8 cellular contexts compared by ENCODE assay signal in the genomic region with DNA sequence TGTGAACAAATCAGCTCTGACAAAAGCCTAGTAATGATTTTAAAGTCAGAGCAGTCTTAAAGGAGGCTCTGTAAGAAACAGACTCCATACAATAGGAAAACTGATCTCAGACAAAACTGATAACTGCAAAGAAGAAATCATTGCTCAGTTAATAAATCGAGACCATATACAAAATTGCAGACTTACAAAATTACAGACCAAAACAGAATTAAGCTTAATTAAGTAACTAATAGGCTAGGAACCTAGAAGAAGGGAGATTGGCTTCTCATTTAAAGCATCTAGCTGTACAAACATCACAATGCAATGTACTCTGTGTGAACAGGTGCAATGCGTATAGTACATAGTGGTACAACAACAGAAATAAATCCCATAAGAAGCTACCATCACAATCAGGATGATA. TPM values are rescaled to one million over a fixed set of nuclear protein-coding genes. Genes with fewer than 3 reads are reported as not detected.
A peak's percentile ranks its signal among the peaks of the same experiment; 100 is the strongest.
DNase-seq lines count a peak whose midpoint lies in the region; ATAC-seq, FAIRE-seq and TF ChIP-seq lines count a peak whose summit lies in the region.

No MANE protein-coding gene starts in this region.

- TF ChIP-seq POLR2A in A549 (IDR thresholded peaks at IDR 0.05; ENCODE audit: low read length) = no peak

- H3K4me2 ChIP-seq in A549 = peak overlapping the region; percentile 80

- H3K4me1 ChIP-seq in A549 = peaks cover 9% of the 10 kb centered on the region; the same call in 2 of the 3 replicates
- H3K4me1 ChIP-seq in mucosa of stomach (ENCODE audit: control insufficient read depth, insufficient read depth, low read length) = peaks cover 8% of the 10 kb centered on the region

- H3K4me3 ChIP-seq in A549 (no peak overlapping the region; the same call in 2 of the 3 replicates), mucosa of stomach (ENCODE audit: low read length) (peak overlapping the region; percentile 39)

- no peaks in the 10 kb centered on the region for H3K27me3 ChIP-seq in mucosa of stomach (ENCODE audit: control insufficient read depth, insufficient read depth, low read length)

- peak overlapping the region; percentile 83 for H3K9ac ChIP-seq in mucosa of stomach (ENCODE audit: low read length)

- CTCF ChIA-PET in A549 (lab: Yijun Ruan, JAX) = interaction anchor here (0.7 to 3.0 kb wide), 3 partner anchors 9 to 337 kb away, joined by 3 to 16 read pairs (median 3); no protein-coding TSS in a partner anchor

- H3K9me3 ChIP-seq in A549 = no peaks in the 10 kb centered on the region
- no peaks in the 10 kb centered on the region for H3K9me3 ChIP-seq in mucosa of stomach (ENCODE audit: control insufficient read depth, low read length)

- no peaks in the 10 kb centered on the region for H3K36me3 ChIP-seq in mucosa of stomach (ENCODE audit: control insufficient read depth, insufficient read depth, low read length)

- H3K27ac ChIP-seq in A549 = no peak overlapping the region

- TF ChIP-seq EP300 in A549 (IDR thresholded peaks at IDR 0.05) = no peak

- peak overlapping the region; percentile 90 for H3K4me3 Mint-ChIP-seq in activated naive CD8-positive, alpha-beta T cell

- DNase-seq in A549 (ENCODE audit: low read depth in 1 of 2, low spot score in 1 of 2) = no peak
- DNase-seq in GOT3 (lab: John Stamatoyannopoulos, UW) = no peak
- DNase-seq in NCI-H82 (lab: John Stamatoyannopoulos, UW) = no peak
- no peak for DNase-seq in epidermal melanocyte (ENCODE audit: insufficient read length, low spot score)

- no peaks in the 10 kb centered on the region for H3K27me3 Mint-ChIP-seq in activated naive CD8-positive, alpha-beta T cell

- H3K4me1 Mint-ChIP-seq in activated naive CD8-positive, alpha-beta T cell (ENCODE audit: low read depth) = peaks cover 56% of the 10 kb centered on the region

- no peak for ATAC-seq in A549
- peak; percentile 9 for ATAC-seq in GM21515 (IDR thresholded peaks at IDR 0.05; ENCODE audit: unreplicated experiment)
- ATAC-seq in GM21786 (IDR thresholded peaks at IDR 0.05; ENCODE audit: unreplicated experiment) = no peak

- no peak for TF ChIP-seq CTCF in A549 (IDR thresholded peaks at IDR 0.05)

- WGBS in A549 (ENCODE audit: missing lambda C conversion rate) = 65% methylated on average over 2 of the region's 2 CpGs

- POLR2A ChIA-PET in A549 (lab: Yijun Ruan, JAX) = interaction anchor here (1.1 kb wide), 1 partner anchor 46 kb away, joined by 5 read pairs; a partner anchor contains a TSS

- H3K27ac Mint-ChIP-seq in activated naive CD8-positive, alpha-beta T cell = peak overlapping the region; percentile 82

- no peak for FAIRE-seq in A549 (lab: Jason Lieb, UNC)

- H3K36me3 Mint-ChIP-seq in activated naive CD8-positive, alpha-beta T cell = peaks cover 13% of the 10 kb centered on the region

- no peak for TF ChIP-seq RAD21 in A549 (conservative IDR thresholded peaks at IDR 0.05 in 1 of 2, IDR thresholded peaks at IDR 0.05 in 1 of 2)

- H3K9me3 Mint-ChIP-seq in activated naive CD8-positive, alpha-beta T cell (ENCODE audit: low read depth) = peaks cover 5% of the 10 kb centered on the region

TF ChIP-seq in A549, 52 proteins besides CTCF, POLR2A, EP300 and RAD21:
- TF ChIP-seq NR3C1 (IDR thresholded peaks at IDR 0.05) (no peak), POLR2AphosphoS2 (conservative IDR thresholded peaks at IDR 0.05; ENCODE audit: low read length) (no peak), CBX8 (IDR thresholded peaks at IDR 0.05) (no peak), CEBPB (IDR thresholded peaks at IDR 0.05) (no peak), NPAS2 (CRISPR knock-in tag; IDR thresholded peaks at IDR 0.05; ENCODE audit: borderline replicate concordance) (no peak), ZFP36 (IDR thresholded peaks at IDR 0.05; ENCODE audit: borderline replicate concordance, partially characterized antibody) (no peak), TP53 (CRISPR knock-in tag; IDR thresholded peaks at IDR 0.05) (no peak), CBX2 (IDR thresholded peaks at IDR 0.05; ENCODE audit: borderline replicate concordance, low read depth) (no peak), HEYL (CRISPR knock-in tag; IDR thresholded peaks at IDR 0.05) (no peak), ZSCAN20 (CRISPR knock-in tag; IDR thresholded peaks at IDR 0.05) (no peak), JUN (IDR thresholded peaks at IDR 0.05) (no peak), BHLHE40 (IDR thresholded peaks at IDR 0.05; ENCODE audit: low read depth, low read length) (no peak), TFCP2L1 (CRISPR knock-in tag; IDR thresholded peaks at IDR 0.05) (no peak), RNF2 (IDR thresholded peaks at IDR 0.05; ENCODE audit: borderline replicate concordance, low read depth) (no peak)
- TF ChIP-seq, protein P1, sequence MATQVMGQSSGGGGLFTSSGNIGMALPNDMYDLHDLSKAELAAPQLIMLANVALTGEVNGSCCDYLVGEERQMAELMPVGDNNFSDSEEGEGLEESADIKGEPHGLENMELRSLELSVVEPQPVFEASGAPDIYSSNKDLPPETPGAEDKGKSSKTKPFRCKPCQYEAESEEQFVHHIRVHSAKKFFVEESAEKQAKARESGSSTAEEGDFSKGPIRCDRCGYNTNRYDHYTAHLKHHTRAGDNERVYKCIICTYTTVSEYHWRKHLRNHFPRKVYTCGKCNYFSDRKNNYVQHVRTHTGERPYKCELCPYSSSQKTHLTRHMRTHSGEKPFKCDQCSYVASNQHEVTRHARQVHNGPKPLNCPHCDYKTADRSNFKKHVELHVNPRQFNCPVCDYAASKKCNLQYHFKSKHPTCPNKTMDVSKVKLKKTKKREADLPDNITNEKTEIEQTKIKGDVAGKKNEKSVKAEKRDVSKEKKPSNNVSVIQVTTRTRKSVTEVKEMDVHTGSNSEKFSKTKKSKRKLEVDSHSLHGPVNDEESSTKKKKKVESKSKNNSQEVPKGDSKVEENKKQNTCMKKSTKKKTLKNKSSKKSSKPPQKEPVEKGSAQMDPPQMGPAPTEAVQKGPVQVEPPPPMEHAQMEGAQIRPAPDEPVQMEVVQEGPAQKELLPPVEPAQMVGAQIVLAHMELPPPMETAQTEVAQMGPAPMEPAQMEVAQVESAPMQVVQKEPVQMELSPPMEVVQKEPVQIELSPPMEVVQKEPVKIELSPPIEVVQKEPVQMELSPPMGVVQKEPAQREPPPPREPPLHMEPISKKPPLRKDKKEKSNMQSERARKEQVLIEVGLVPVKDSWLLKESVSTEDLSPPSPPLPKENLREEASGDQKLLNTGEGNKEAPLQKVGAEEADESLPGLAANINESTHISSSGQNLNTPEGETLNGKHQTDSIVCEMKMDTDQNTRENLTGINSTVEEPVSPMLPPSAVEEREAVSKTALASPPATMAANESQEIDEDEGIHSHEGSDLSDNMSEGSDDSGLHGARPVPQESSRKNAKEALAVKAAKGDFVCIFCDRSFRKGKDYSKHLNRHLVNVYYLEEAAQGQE (IDR thresholded peaks at IDR 0.05) = no peak
- TF ChIP-seq, protein P2, sequence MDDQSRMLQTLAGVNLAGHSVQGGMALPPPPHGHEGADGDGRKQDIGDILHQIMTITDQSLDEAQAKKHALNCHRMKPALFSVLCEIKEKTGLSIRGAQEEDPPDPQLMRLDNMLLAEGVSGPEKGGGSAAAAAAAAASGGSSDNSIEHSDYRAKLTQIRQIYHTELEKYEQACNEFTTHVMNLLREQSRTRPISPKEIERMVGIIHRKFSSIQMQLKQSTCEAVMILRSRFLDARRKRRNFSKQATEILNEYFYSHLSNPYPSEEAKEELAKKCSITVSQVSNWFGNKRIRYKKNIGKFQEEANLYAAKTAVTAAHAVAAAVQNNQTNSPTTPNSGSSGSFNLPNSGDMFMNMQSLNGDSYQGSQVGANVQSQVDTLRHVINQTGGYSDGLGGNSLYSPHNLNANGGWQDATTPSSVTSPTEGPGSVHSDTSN (IDR thresholded peaks at IDR 0.05) = no peak
- TF ChIP-seq, protein P3, sequence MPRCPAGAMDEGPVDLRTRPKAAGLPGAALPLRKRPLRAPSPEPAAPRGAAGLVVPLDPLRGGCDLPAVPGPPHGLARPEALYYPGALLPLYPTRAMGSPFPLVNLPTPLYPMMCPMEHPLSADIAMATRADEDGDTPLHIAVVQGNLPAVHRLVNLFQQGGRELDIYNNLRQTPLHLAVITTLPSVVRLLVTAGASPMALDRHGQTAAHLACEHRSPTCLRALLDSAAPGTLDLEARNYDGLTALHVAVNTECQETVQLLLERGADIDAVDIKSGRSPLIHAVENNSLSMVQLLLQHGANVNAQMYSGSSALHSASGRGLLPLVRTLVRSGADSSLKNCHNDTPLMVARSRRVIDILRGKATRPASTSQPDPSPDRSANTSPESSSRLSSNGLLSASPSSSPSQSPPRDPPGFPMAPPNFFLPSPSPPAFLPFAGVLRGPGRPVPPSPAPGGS (IDR thresholded peaks at IDR 0.05) = no peak
- TF ChIP-seq, protein P4, sequence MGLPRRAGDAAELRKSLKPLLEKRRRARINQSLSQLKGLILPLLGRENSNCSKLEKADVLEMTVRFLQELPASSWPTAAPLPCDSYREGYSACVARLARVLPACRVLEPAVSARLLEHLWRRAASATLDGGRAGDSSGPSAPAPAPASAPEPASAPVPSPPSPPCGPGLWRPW (IDR thresholded peaks at IDR 0.05) = no peak
- TF ChIP-seq, protein P5, sequence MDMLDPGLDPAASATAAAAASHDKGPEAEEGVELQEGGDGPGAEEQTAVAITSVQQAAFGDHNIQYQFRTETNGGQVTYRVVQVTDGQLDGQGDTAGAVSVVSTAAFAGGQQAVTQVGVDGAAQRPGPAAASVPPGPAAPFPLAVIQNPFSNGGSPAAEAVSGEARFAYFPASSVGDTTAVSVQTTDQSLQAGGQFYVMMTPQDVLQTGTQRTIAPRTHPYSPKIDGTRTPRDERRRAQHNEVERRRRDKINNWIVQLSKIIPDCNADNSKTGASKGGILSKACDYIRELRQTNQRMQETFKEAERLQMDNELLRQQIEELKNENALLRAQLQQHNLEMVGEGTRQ (IDR thresholded peaks at IDR 0.05) = no peak
TF ChIP-seq in A549: peak in this region for 0.

RNA-seq across cellular contexts. Expression of a gene that starts 46.3 kb away (rescaled TPM):
- polyA plus RNA-seq in A549 (2011; rRNA removed) (4.8 and 5.0 TPM in 2 replicates), A549 (2017; fragmentation: RNase III; extraction: RNeasy Plus Mini Kit Qiagen cat#74134 plus additional on column Dnase treatment) (0.47 to 0.85 TPM (median 0.54 TPM) in 3 replicates)
- 1.4 and 1.9 TPM in 2 replicates for polyA plus RNA-seq in A549 (2012; cell fraction: cytosol; rRNA removed)
- polyA plus RNA-seq in A549 (2012; cell fraction: nucleus; rRNA removed) = 4.6 and 5.7 TPM in 2 replicates
- polyA minus RNA-seq in A549 (2011; rRNA and poly(A)+ RNA removed) = 112 and 114 TPM in 2 replicates
